In the genomic region with DNA sequence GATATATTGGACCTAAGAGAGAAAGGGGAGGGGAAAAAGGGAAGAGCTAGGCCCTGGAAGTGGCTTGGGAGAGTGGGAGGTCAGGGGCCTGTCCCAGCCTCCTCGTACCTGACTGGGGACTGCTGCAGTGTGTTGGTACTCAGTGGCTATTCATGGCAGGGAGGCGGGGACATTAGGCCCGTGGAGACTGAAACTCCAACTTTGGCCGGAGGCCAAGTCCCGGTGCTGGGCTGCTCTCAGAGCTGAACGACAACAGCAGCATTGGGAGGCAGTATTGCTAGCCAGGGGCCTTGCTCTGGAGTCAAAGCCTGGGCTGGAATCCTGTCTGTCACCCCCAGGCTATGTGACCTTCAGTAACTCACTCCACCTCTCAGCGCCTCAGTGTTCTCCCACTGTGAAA, we compare ENCODE assay signal across 12 cellular contexts. TPM values are rescaled to one million over a fixed set of nuclear protein-coding genes. Genes with fewer than 3 reads are reported as not detected.
DNase-seq lines count a peak whose midpoint lies in the region; ATAC-seq and TF ChIP-seq lines count a peak whose summit lies in the region.
"Had no signal": no experiment of that assay in that cellular context is flagged by ENCODE, and none has a peak within 500 bp of the region (broad histone marks: within the 10 kb centered on the region; RNA-seq: fewer than 3 reads in every experiment).

No MANE protein-coding gene starts in this region.

- POLR2A ChIA-PET in CD4-positive, alpha-beta memory T cell (lab: Charles Lee; ENCODE audit: partially characterized antibody), result interaction anchor here (0.6 kb wide), 1 partner anchor 274 kb away, joined by 3 read pairs; no protein-coding TSS in a partner anchor

- intact Hi-C loops in lower lobe of right lung (cut with DNase I) (no loop called here), transverse colon (cut with DNase I; ENCODE audit: low total_unique reads) (no loop called here)
- intact Hi-C loops in CD4-positive, alpha-beta memory T cell (cut with micrococcal nuclease), result no loop called here

- CTCF ChIA-PET in CD4-positive, alpha-beta memory T cell (lab: Charles Lee; ENCODE audit: partially characterized antibody), result interaction anchor here (1.0 kb wide), 1 partner anchor 18 kb away, joined by 3 read pairs; no protein-coding TSS in a partner anchor

- DNase-seq in NCI-H1436 (lab: John Stamatoyannopoulos, UW), result peak; percentile 5
- no peak for DNase-seq in NCI-H1436 treated with DMSO at 0.1 percent for 48 hours (lab: John Stamatoyannopoulos, UW)
- DNase-seq in dermis microvascular lymphatic vessel endothelial cell (ENCODE audit: low read depth in 2 of 2), result peak; percentile 3 to 23
- no peak for DNase-seq in lower lobe of right lung
- peak; percentile 67 for DNase-seq in transverse colon
- no peak for DNase-seq in effector CD4-positive, alpha-beta T cell
- no peak for DNase-seq in CD4-positive, alpha-beta memory T cell
- DNase-seq: activated naive CD8-positive, alpha-beta T cell treated with anti-CD3 and anti-CD28 coated beads, Interleukin-2, amount 10 ng/mL, durations not matched to agents 7 days and 5 days; GOT3 had no signal

- no peak overlapping the region for H3K27ac Mint-ChIP-seq in CD4-positive, alpha-beta memory T cell
- H3K27ac Mint-ChIP-seq: activated naive CD8-positive, alpha-beta T cell treated with anti-CD3 and anti-CD28 coated beads, Interleukin-2, amount 10 ng/mL, durations not matched to agents 7 days and 5 days had no signal

- H3K27me3 ChIP-seq in lower lobe of right lung (ENCODE audit: low read depth) (no peaks in the 10 kb centered on the region), transverse colon (no peaks in the 10 kb centered on the region)
- no peaks in the 10 kb centered on the region for H3K27me3 ChIP-seq in CD4-positive, alpha-beta memory T cell (ENCODE audit: insufficient read depth, low read length)
- H3K27me3 ChIP-seq: ovary, upper lobe of left lung had no signal

- peaks cover 2 to 5% (median 5%) of the 10 kb centered on the region in 4 donors for H3K4me1 Mint-ChIP-seq in CD4-positive, alpha-beta memory T cell

- no peak overlapping the region for H3K4me3 Mint-ChIP-seq in CD4-positive, alpha-beta memory T cell
- H3K4me3 Mint-ChIP-seq: activated naive CD8-positive, alpha-beta T cell treated with anti-CD3 and anti-CD28 coated beads, Interleukin-2, amount 10 ng/mL, durations not matched to agents 7 days and 5 days had no signal

- WGBS in transverse colon (ENCODE audit: low coverage in 1 of 2), 2 donors, result 36% methylated on average over 7 of the region's 7 CpGs; no CpG with 5 or more reads in 1 of the 2 donors

- H3K27me3 Mint-ChIP-seq in CD4-positive, alpha-beta memory T cell, result peaks cover 0 to 2% of the 10 kb centered on the region in 2 donors

- no peaks in the 10 kb centered on the region for H3K36me3 Mint-ChIP-seq in CD4-positive, alpha-beta memory T cell
- H3K36me3 Mint-ChIP-seq: activated naive CD8-positive, alpha-beta T cell treated with anti-CD3 and anti-CD28 coated beads, Interleukin-2, amount 10 ng/mL, durations not matched to agents 7 days and 5 days had no signal

- TF ChIP-seq POLR2A in transverse colon (IDR thresholded peaks at IDR 0.05), result no peak

- no peaks in the 10 kb centered on the region for H3K9me3 ChIP-seq in lower lobe of right lung
- H3K9me3 ChIP-seq in transverse colon, result no peaks in the 10 kb centered on the region
- H3K9me3 ChIP-seq in CD4-positive, alpha-beta memory T cell (ENCODE audit: control insufficient read depth in 1 of 2, low read length in 2 of 2), result no peaks in the 10 kb centered on the region
- H3K9me3 ChIP-seq: ovary, upper lobe of left lung had no signal

- ATAC-seq in lower lobe of right lung, result peak; percentile 55 to 71
- ATAC-seq in HG02885 (IDR thresholded peaks at IDR 0.05; ENCODE audit: poor library complexity, unreplicated experiment), result no peak

- H3K36me3 ChIP-seq in lower lobe of right lung, result peaks cover 5% of the 10 kb centered on the region
- no peaks in the 10 kb centered on the region for H3K36me3 ChIP-seq in transverse colon
- no peaks in the 10 kb centered on the region for H3K36me3 ChIP-seq in CD4-positive, alpha-beta memory T cell (ENCODE audit: insufficient read depth, low read length)
- H3K36me3 ChIP-seq: ovary had no signal

- no peak for TF ChIP-seq CTCF in lower lobe of right lung (IDR thresholded peaks at IDR 0.05)
- TF ChIP-seq CTCF in transverse colon (IDR thresholded peaks at IDR 0.05), result no peak

- H3K4me1 ChIP-seq in lower lobe of right lung (peaks cover 14% of the 10 kb centered on the region), transverse colon (peaks cover 15 to 32% (median 25%) of the 10 kb centered on the region in 4 donors)
- no peaks in the 10 kb centered on the region for H3K4me1 ChIP-seq in CD4-positive, alpha-beta memory T cell (ENCODE audit: insufficient read depth, low read length)

- in situ Hi-C loops in transverse colon (cut with MboI; ENCODE audit: low pct_ligation_motif_present in 1 of 4, low pct_unique_long_range_greater_than_20kb in 1 of 4, low sequenced_read_pairs in 3 of 4), result no loop called here

- no peak for TF ChIP-seq EP300 in transverse colon (IDR thresholded peaks at IDR 0.05; ENCODE audit: low read depth)

- no peaks in the 10 kb centered on the region for H3K9me3 Mint-ChIP-seq in CD4-positive, alpha-beta memory T cell
- H3K9me3 Mint-ChIP-seq: activated naive CD8-positive, alpha-beta T cell treated with anti-CD3 and anti-CD28 coated beads, Interleukin-2, amount 10 ng/mL, durations not matched to agents 7 days and 5 days had no signal

- H3K27ac ChIP-seq in lower lobe of right lung (no peak overlapping the region), transverse colon (peak overlapping the region; percentile 58 to 73 (median 64))
- no peak overlapping the region for H3K27ac ChIP-seq in CD4-positive, alpha-beta memory T cell (ENCODE audit: low read depth, low read length)

- H3K4me3 ChIP-seq in lower lobe of right lung (no peak overlapping the region), transverse colon (no peak overlapping the region)
- no peak overlapping the region for H3K4me3 ChIP-seq in CD4-positive, alpha-beta memory T cell (ENCODE audit: low read length in 2 of 2)
- H3K4me3 ChIP-seq: ovary, upper lobe of left lung had no signal

RNA-seq across cellular contexts. Expression of a gene that starts 37.8 kb away (rescaled TPM):
- 1.5 and 3.5 TPM in 2 replicates for total RNA-seq in dermis microvascular lymphatic vessel endothelial cell
- 24.8 TPM for total RNA-seq in lower lobe of right lung
- total RNA-seq in transverse colon, result 100 to 1,000 TPM in 2 of 4 donors, 10 to 100 TPM in 2; 74.6 to 168 (median 94.5) TPM
- under 1 TPM; 0.08 to 0.20 TPM for total RNA-seq in CD4-positive, alpha-beta memory T cell
- under 1 TPM in 1 of 2 donors, not detected in 1; 0.02 TPM for polyA plus RNA-seq in CD4-positive, alpha-beta memory T cell

Comparison
In these comparisons a context has a peak if more than half of its experiments do, and no peak if none do; other contexts are left out.
1. DNase-seq: peak in NCI-H1436 (single experiment), dermis microvascular lymphatic vessel endothelial cell (2 of 2) and transverse colon (single experiment); none in NCI-H1436 treated with DMSO at 0.1 percent for 48 hours (single experiment), lower lobe of right lung (single experiment), effector CD4-positive, alpha-beta T cell (single experiment) and CD4-positive, alpha-beta memory T cell (0 of 5).
2. H3K27ac ChIP-seq: peak in transverse colon (4 of 4); none in lower lobe of right lung (single experiment) and CD4-positive, alpha-beta memory T cell (single experiment).